Comparison of ENCODE assay signal across 1 cellular context in genomic region chr14:38207830-38208815, GRCh38.
TF ChIP-seq lines count a peak whose summit lies in the region.

SSTR1 (plus strand) TSS chr14:38207904; CDS start chr14:38209390, 1,486 bp downstream.

TF ChIP-seq in HepG2, 621 proteins besides CTCF, POLR2A, EP300 and RAD21 (continued from another document and continues in another):
- TF ChIP-seq ZNF275 (CRISPR knock-in tag; IDR thresholded peaks at IDR 0.05; ENCODE audit: borderline replicate concordance), result no peak
- TF ChIP-seq DRAP1 (CRISPR knock-in tag; IDR thresholded peaks at IDR 0.05), result no peak
- no peak for TF ChIP-seq ZNF776 (CRISPR knock-in tag; IDR thresholded peaks at IDR 0.05)
- no peak; the same call in 1 of the 2 replicates for TF ChIP-seq WIZ (CRISPR knock-in tag; IDR thresholded peaks at IDR 0.05)
- no peak for TF ChIP-seq MED8 (CRISPR knock-in tag; IDR thresholded peaks at IDR 0.05; ENCODE audit: insufficient replicate concordance)
- no peak for TF ChIP-seq SP2 (CRISPR knock-in tag; IDR thresholded peaks at IDR 0.05)
- TF ChIP-seq, protein P1, sequence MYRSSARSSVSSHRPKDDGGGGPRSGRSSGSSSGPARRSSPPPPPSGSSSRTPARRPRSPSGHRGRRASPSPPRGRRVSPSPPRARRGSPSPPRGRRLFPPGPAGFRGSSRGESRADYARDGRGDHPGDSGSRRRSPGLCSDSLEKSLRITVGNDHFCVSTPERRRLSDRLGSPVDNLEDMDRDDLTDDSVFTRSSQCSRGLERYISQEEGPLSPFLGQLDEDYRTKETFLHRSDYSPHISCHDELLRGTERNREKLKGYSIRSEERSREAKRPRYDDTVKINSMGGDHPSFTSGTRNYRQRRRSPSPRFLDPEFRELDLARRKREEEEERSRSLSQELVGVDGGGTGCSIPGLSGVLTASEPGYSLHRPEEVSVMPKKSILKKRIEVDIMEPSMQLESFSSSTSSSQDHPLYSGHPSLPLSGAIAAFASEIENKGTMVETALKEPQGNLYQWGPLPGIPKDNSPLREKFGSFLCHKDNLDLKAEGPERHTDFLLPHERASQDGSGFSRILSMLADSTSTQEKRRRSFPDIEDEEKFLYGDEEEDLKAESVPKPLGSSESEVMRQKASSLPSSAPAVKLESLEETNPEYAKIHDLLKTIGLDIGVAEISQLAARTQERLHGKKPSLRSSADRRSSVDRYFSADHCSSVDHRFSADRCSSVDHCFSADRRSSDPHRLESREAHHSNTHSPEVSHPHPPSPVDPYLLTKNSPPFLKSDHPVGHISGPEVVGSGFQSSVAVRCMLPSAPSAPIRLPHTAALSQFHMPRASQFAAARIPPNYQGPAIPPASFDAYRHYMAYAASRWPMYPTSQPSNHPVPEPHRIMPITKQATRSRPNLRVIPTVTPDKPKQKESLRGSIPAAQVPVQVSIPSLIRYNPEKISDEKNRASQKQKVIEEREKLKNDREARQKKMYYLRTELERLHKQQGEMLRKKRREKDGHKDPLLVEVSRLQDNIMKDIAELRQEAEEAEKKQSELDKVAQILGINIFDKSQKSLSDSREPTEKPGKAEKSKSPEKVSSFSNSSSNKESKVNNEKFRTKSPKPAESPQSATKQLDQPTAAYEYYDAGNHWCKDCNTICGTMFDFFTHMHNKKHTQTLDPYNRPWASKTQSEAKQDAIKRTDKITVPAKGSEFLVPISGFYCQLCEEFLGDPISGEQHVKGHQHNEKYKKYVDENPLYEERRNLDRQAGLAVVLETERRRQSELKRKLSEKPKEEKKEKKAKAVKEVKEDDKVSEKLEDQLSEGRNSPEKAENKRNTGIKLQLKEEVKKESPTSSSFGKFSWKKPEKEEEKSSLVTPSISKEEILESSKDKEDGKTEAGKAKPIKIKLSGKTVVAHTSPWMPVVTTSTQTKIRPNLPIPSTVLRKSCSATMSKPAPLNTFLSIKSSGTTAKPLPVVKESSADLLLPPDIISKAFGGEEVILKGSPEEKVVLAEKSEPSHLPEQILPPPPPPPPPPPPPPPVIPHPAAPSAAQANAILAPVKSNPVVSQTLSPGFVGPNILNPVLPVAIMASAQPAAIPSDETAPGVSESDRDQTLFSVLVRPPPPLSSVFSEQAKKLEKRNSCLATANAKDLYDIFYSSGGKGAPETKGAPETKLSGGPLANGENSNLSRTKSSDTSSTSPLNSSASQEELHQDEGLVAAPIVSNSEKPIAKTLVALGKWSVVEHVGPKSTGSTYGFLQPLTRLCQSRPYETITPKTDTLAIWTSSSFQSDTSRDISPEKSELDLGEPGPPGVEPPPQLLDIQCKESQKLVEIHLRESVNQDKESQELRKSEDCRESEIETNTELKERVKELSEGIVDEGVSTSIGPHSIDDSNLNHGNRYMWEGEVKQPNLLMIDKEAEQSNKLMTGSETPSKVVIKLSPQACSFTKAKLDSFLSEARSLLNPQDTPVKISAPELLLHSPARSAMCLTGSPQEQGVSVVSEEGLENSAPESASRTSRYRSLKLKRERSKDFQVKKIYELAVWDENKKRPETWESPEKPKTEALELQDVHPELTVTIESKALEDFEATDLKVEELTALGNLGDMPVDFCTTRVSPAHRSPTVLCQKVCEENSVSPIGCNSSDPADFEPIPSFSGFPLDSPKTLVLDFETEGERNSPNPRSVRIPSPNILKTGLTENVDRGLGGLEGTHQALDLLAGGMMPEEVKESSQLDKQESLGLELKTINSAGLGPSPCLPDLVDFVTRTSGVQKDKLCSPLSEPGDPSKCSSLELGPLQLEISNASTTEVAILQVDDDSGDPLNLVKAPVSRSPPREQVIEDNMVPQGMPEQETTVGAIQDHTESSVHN (CRISPR knock-in tag; IDR thresholded peaks at IDR 0.05), result no peak; the same call in 1 of the 2 replicates
- no peak for TF ChIP-seq ZNF790 (CRISPR knock-in tag; IDR thresholded peaks at IDR 0.05; ENCODE audit: borderline replicate concordance)
- TF ChIP-seq, protein P2, sequence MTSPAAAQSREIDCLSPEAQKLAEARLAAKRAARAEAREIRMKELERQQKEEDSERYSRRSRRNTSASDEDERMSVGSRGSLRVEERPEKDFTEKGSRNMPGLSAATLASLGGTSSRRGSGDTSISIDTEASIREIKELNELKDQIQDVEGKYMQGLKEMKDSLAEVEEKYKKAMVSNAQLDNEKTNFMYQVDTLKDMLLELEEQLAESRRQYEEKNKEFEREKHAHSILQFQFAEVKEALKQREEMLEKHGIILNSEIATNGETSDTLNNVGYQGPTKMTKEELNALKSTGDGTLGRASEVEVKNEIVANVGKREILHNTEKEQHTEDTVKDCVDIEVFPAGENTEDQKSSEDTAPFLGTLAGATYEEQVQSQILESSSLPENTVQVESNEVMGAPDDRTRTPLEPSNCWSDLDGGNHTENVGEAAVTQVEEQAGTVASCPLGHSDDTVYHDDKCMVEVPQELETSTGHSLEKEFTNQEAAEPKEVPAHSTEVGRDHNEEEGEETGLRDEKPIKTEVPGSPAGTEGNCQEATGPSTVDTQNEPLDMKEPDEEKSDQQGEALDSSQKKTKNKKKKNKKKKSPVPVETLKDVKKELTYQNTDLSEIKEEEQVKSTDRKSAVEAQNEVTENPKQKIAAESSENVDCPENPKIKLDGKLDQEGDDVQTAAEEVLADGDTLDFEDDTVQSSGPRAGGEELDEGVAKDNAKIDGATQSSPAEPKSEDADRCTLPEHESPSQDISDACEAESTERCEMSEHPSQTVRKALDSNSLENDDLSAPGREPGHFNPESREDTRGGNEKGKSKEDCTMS (CRISPR knock-in tag; conservative IDR thresholded peaks at IDR 0.05), result no peak
- TF ChIP-seq ETV6 (CRISPR knock-in tag; conservative IDR thresholded peaks at IDR 0.05), result no peak
- no peak; the same call in 1 of the 2 replicates for TF ChIP-seq ARID4A (CRISPR knock-in tag; IDR thresholded peaks at IDR 0.05; ENCODE audit: borderline replicate concordance)
- TF ChIP-seq EED (CRISPR knock-in tag; IDR thresholded peaks at IDR 0.05), result peak; percentile 54; the same call in 1 of the 2 replicates
- TF ChIP-seq ZNF557 (CRISPR knock-in tag; IDR thresholded peaks at IDR 0.05), result no peak
- TF ChIP-seq NR3C1 (CRISPR knock-in tag; IDR thresholded peaks at IDR 0.05), result no peak
- no peak for TF ChIP-seq BHLHE40 (IDR thresholded peaks at IDR 0.05; ENCODE audit: low read length)
- TF ChIP-seq STAG1 (CRISPR knock-in tag; IDR thresholded peaks at IDR 0.05), result no peak
- 0 out of 2 replicates have a peak, but pooled peaks have one; percentile 45 for TF ChIP-seq USF2 (IDR thresholded peaks at IDR 0.05; ENCODE audit: low read depth, low read length)
- TF ChIP-seq USF2 (CRISPR knock-in tag; IDR thresholded peaks at IDR 0.05; ENCODE audit: borderline replicate concordance), result peak; percentile 80; the same call in 1 of the 2 replicates
- TF ChIP-seq HCFC1 (IDR thresholded peaks at IDR 0.05; ENCODE audit: low read depth, low read length), result no peak
- TF ChIP-seq PHF8 (CRISPR knock-in tag; IDR thresholded peaks at IDR 0.05), result no peak
- TF ChIP-seq ZNF672 (CRISPR knock-in tag; IDR thresholded peaks at IDR 0.05), result no peak
- TF ChIP-seq RAD51 (IDR thresholded peaks at IDR 0.05; ENCODE audit: borderline replicate concordance), result no peak
- TF ChIP-seq ZBTB43 (CRISPR knock-in tag; conservative IDR thresholded peaks at IDR 0.05), result no peak
- TF ChIP-seq CBX2 (IDR thresholded peaks at IDR 0.05; ENCODE audit: low read depth, low read length), result peak; percentile 11; the same call in 1 of the 2 replicates
- TF ChIP-seq CBX2 (CRISPR knock-in tag; IDR thresholded peaks at IDR 0.05; ENCODE audit: low read depth), result no peak
- TF ChIP-seq ZNF746 (CRISPR knock-in tag; IDR thresholded peaks at IDR 0.05), result no peak
- peak; percentile 38; the same call in 1 of the 2 replicates for TF ChIP-seq ZNF432 (CRISPR knock-in tag; IDR thresholded peaks at IDR 0.05; ENCODE audit: borderline replicate concordance)
- no peak for TF ChIP-seq TRIM24 (CRISPR knock-in tag; IDR thresholded peaks at IDR 0.05)
